1 cellular context compared by ENCODE assay signal in genomic region chr7:73429218-73429617, GRCh38.
TF ChIP-seq lines count a peak whose summit lies in the region.

No MANE protein-coding gene starts in this region.

TF ChIP-seq in SK-N-SH, 30 proteins besides CTCF, POLR2A, EP300 and RAD21 (continued from another document):
- no peak for TF ChIP-seq PBX3 (IDR thresholded peaks at IDR 0.05)
- TF ChIP-seq NRF1 (IDR thresholded peaks at IDR 0.05; ENCODE audit: low read depth, low read length) = 0 out of 2 replicates have a peak, but pooled peaks have one; percentile 17
- TF ChIP-seq MXI1 (IDR thresholded peaks at IDR 0.05; ENCODE audit: low read depth, low read length) = 0 out of 2 replicates have a peak, but pooled peaks have one; percentile 30
- 0 out of 2 replicates have a peak, but pooled peaks have one; percentile 15 for TF ChIP-seq RFX5 (IDR thresholded peaks at IDR 0.05; ENCODE audit: low read length)
- no peak for TF ChIP-seq TEAD4 (IDR thresholded peaks at IDR 0.05; ENCODE audit: borderline replicate concordance, insufficient read depth)
